20 cellular contexts compared by ENCODE assay signal in the genomic region with DNA sequence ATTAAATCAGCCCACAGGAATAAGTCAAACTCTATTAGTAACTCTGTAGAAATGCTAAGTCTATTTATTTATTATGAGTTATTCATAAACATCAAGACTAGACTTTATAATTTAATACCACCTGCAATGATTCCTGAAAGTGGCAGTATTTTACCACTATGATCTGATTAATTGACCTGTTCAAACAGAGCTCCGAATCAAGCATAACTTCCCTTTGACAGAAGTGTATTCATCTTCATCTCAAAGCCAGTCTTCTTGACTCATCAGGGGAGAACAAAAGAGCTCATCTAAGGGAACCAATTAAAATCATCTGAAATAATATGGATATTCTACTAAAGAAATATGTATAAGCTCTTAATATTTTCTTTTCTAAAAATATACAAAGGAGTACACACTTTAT.
DNase-seq lines count a peak whose midpoint lies in the region; ATAC-seq, FAIRE-seq and TF ChIP-seq lines count a peak whose summit lies in the region.
"Had no signal": no experiment of that assay in that cellular context is flagged by ENCODE, and none has a peak within 500 bp of the region (broad histone marks: within the 10 kb centered on the region; RNA-seq: fewer than 3 reads in every experiment).

No MANE protein-coding gene starts in this region.

- no peaks in the 10 kb centered on the region for H3K36me3 ChIP-seq in bronchial epithelial cell (ENCODE audit: control insufficient read depth, insufficient read depth, low read length)
- H3K36me3 ChIP-seq: BE2C, BLaER1 had no signal

- H3K27ac ChIP-seq in foreskin keratinocyte = no peak overlapping the region
- H3K27ac ChIP-seq: BLaER1 had no signal

- H3K4me1 ChIP-seq in foreskin keratinocyte = peaks cover 19% of the 10 kb centered on the region
- H3K4me1 ChIP-seq: BE2C, BLaER1 had no signal

- DNase-seq in D721Med (ENCODE audit: insufficient read length, low spot score) (no peak), bronchial epithelial cell (ENCODE audit: low read depth) (peak; percentile 59), foreskin keratinocyte (peak; percentile 51 to 61), NAMALWA (ENCODE audit: low spot score) (no peak)
- DNase-seq: 8988T; ACHN; BE2C; C1 segment of cervical spinal cord; CD4-positive, alpha-beta memory T cell; CD4-positive, CD25-positive, alpha-beta regulatory T cell; CD8-positive, alpha-beta memory T cell; COR-L47; DMS79 treated with DMSO at 0.1 percent for 48 hours; GF-D8 had no signal

- peak; percentile 62 for ATAC-seq in foreskin keratinocyte
- ATAC-seq in HG03159 (IDR thresholded peaks at IDR 0.05; ENCODE audit: unreplicated experiment) = no peak

- peaks cover 2% of the 10 kb centered on the region for H3K27me3 ChIP-seq in bronchial epithelial cell (ENCODE audit: control insufficient read depth, insufficient read depth, low read length)
- H3K27me3 ChIP-seq in foreskin keratinocyte = no peaks in the 10 kb centered on the region
- H3K27me3 ChIP-seq: BE2C, BLaER1 had no signal

- peak; percentile 99 for FAIRE-seq in D721Med (lab: Jason Lieb, UNC)
- FAIRE-seq in bronchial epithelial cell (lab: Jason Lieb, UNC) = no peak
- FAIRE-seq: A204.1, G401.6, GM12891, GM19239 had no signal

- no peak overlapping the region for H3K4me3 ChIP-seq in bronchial epithelial cell (ENCODE audit: low read depth, low read length)
- H3K4me3 ChIP-seq: BLaER1 had no signal

- TF ChIP-seq CTCF in D721Med (IDR thresholded peaks at IDR 0.05; ENCODE audit: insufficient read depth, missing control alignments) (no peak), bronchial epithelial cell (IDR thresholded peaks at IDR 0.05; ENCODE audit: insufficient read depth, low read length, severe bottlenecking) (no peak), foreskin keratinocyte (conservative IDR thresholded peaks at IDR 0.05) (peak; percentile 36)

Comparison
In these comparisons a context has a peak if more than half of its experiments do, and no peak if none do; other contexts are left out.
1. DNase-seq: peak in bronchial epithelial cell (single experiment) and foreskin keratinocyte (2 of 2); none in D721Med (single experiment) and NAMALWA (single experiment).